In genomic region chr17:80875480-80875995, GRCh38 we compare ENCODE assay signal across 7 cellular contexts.
A peak's percentile ranks its signal among the peaks of the same experiment; 100 is the strongest.
DNase-seq lines count a peak whose midpoint lies in the region; ATAC-seq and TF ChIP-seq lines count a peak whose summit lies in the region.
"Not testable (repeated sequence)": the region's sequence is repeated elsewhere in the genome, so short reads cannot be mapped to it uniquely, and the experiment has no call there.

No MANE protein-coding gene starts in this region.

- H3K27ac Mint-ChIP-seq in activated CD4-positive, alpha-beta T cell treated with anti-CD3 and anti-CD28 coated beads, Interleukin-2, amount 10 ng/mL, durations not matched to agents 24 days and 14 days, result peak overlapping the region; percentile 45
- H3K27ac Mint-ChIP-seq in activated T-helper 1 cell treated with anti-CD3 and anti-CD28 coated beads, Interleukin-12 subunit alpha, Interleukin-12 subunit beta, Interleukin-2, Interleukin-4 antibody, amounts not matched to agents 30 ng/mL and 10 ng/mL and 1 ng/mL, durations not matched to agents 14 hours and 24 hours and 36 hours, result peak overlapping the region; percentile 43
- H3K27ac Mint-ChIP-seq in activated naive CD8-positive, alpha-beta T cell, result peak overlapping the region; percentile 58
- not testable (repeated sequence) for H3K27ac Mint-ChIP-seq in endothelial cell (ENCODE audit: unreplicated experiment)

- not testable (repeated sequence) for ATAC-seq in left lung

- not testable (repeated sequence) for H3K36me3 ChIP-seq in Peyer's patch
- H3K36me3 ChIP-seq in left lung, result peaks cover 0 to 16% of the 10 kb centered on the region in 2 donors
- peaks cover 0 to 30% (median 0%) of the 10 kb centered on the region in 6 donors for H3K36me3 ChIP-seq in spleen

- not testable (repeated sequence) for H3K27me3 Mint-ChIP-seq in activated CD4-positive, alpha-beta T cell treated with anti-CD3 and anti-CD28 coated beads, Interleukin-2, amount 10 ng/mL, durations not matched to agents 24 days and 14 days; activated T-helper 1 cell treated with anti-CD3 and anti-CD28 coated beads, Interleukin-12 subunit alpha, Interleukin-12 subunit beta, Interleukin-2, Interleukin-4 antibody, amounts not matched to agents 30 ng/mL and 10 ng/mL and 1 ng/mL, durations not matched to agents 14 hours and 24 hours and 36 hours (ENCODE audit: insufficient read depth); activated naive CD8-positive, alpha-beta T cell; endothelial cell (ENCODE audit: unreplicated experiment)

- H3K4me1 ChIP-seq in Peyer's patch (peaks cover 0 to 15% (median 3%) of the 10 kb centered on the region in 4 donors), left lung (peaks cover 0 to 37% of the 10 kb centered on the region in 2 donors), spleen (peaks cover 27 to 71% (median 41%) of the 10 kb centered on the region in 6 donors)

- H3K36me3 Mint-ChIP-seq in activated CD4-positive, alpha-beta T cell treated with anti-CD3 and anti-CD28 coated beads, Interleukin-2, amount 10 ng/mL, durations not matched to agents 24 days and 14 days (ENCODE audit: low read depth), result peaks cover 40% of the 10 kb centered on the region
- H3K36me3 Mint-ChIP-seq in activated T-helper 1 cell treated with anti-CD3 and anti-CD28 coated beads, Interleukin-12 subunit alpha, Interleukin-12 subunit beta, Interleukin-2, Interleukin-4 antibody, amounts not matched to agents 30 ng/mL and 10 ng/mL and 1 ng/mL, durations not matched to agents 14 hours and 24 hours and 36 hours (ENCODE audit: low read depth), result peaks cover 45% of the 10 kb centered on the region
- H3K36me3 Mint-ChIP-seq in activated naive CD8-positive, alpha-beta T cell, result peaks cover 11% of the 10 kb centered on the region
- H3K36me3 Mint-ChIP-seq in endothelial cell (ENCODE audit: low read depth, unreplicated experiment), result peaks cover 20% of the 10 kb centered on the region

- not testable (repeated sequence) for H3K27ac ChIP-seq in Peyer's patch, left lung, spleen

- not testable (repeated sequence) for TF ChIP-seq POLR2A in Peyer's patch (IDR thresholded peaks at IDR 0.05); spleen (IDR thresholded peaks at IDR 0.05)

- H3K27me3 ChIP-seq in Peyer's patch; left lung; spleen (replicated peaks in 1 of 7): not testable (repeated sequence)

- not testable (repeated sequence) for TF ChIP-seq CTCF in Peyer's patch (IDR thresholded peaks at IDR 0.05); endothelial cell (IDR thresholded peaks at IDR 0.05; ENCODE audit: unreplicated experiment); left lung (IDR thresholded peaks at IDR 0.05); spleen (IDR thresholded peaks at IDR 0.05 in 8 of 11, conservative IDR thresholded peaks at IDR 0.05 in 3 of 11)

- not testable (repeated sequence) for H3K4me3 ChIP-seq in Peyer's patch, left lung, spleen

- not testable (repeated sequence) for H3K9me3 ChIP-seq in Peyer's patch, left lung, spleen

- 93 to 99% (median 96%) methylated on average over 24 to 29 of the region's 29 CpGs for WGBS in spleen, 5 donors

- peaks cover 70% of the 10 kb centered on the region for H3K4me1 Mint-ChIP-seq in activated CD4-positive, alpha-beta T cell treated with anti-CD3 and anti-CD28 coated beads, Interleukin-2, amount 10 ng/mL, durations not matched to agents 24 days and 14 days
- peaks cover 69% of the 10 kb centered on the region for H3K4me1 Mint-ChIP-seq in activated T-helper 1 cell treated with anti-CD3 and anti-CD28 coated beads, Interleukin-12 subunit alpha, Interleukin-12 subunit beta, Interleukin-2, Interleukin-4 antibody, amounts not matched to agents 30 ng/mL and 10 ng/mL and 1 ng/mL, durations not matched to agents 14 hours and 24 hours and 36 hours (ENCODE audit: low read depth)
- peaks cover 62% of the 10 kb centered on the region for H3K4me1 Mint-ChIP-seq in activated naive CD8-positive, alpha-beta T cell (ENCODE audit: low read depth)
- not testable (repeated sequence) for H3K4me1 Mint-ChIP-seq in endothelial cell (ENCODE audit: unreplicated experiment)

- DNase-seq in Peyer's patch, result peak in 2 of 3 donors; percentile 7 to 26
- not testable (repeated sequence) for DNase-seq in activated CD4-positive, alpha-beta T cell treated with anti-CD3 and anti-CD28 coated beads, Interleukin-2, amount 10 ng/mL, durations not matched to agents 24 days and 14 days; activated T-helper 1 cell treated with anti-CD3 and anti-CD28 coated beads, Interleukin-12 subunit alpha, Interleukin-12 subunit beta, Interleukin-2, Interleukin-4 antibody, amounts not matched to agents 30 ng/mL and 10 ng/mL and 1 ng/mL, durations not matched to agents 14 hours and 24 hours and 36 hours (ENCODE audit: low spot score); endothelial cell (ENCODE audit: low spot score)
- peak; percentile 25 to 50 for DNase-seq in left lung
- DNase-seq in spleen, result peak; percentile 68

- intact Hi-C loops in activated CD4-positive, alpha-beta T cell treated with anti-CD3 and anti-CD28 coated beads, Interleukin-2, amount 10 ng/mL, durations not matched to agents 24 days and 14 days (cut with micrococcal nuclease), result loop anchor here (5.0 kb wide), 1 partner anchor 198 kb away; no protein-coding TSS in a partner anchor
- intact Hi-C loops in activated T-helper 1 cell treated with anti-CD3 and anti-CD28 coated beads, Interleukin-12 subunit alpha, Interleukin-12 subunit beta, Interleukin-2, Interleukin-4 antibody, amounts not matched to agents 30 ng/mL and 10 ng/mL and 1 ng/mL, durations not matched to agents 14 hours and 24 hours and 36 hours (cut with micrococcal nuclease), result loop anchor here (5.0 kb wide), 1 partner anchor 417 kb away; no protein-coding TSS in a partner anchor
- intact Hi-C loops in left lung (cut with DNase I); spleen (cut with DNase I; ENCODE audit: low total_unique reads): not testable (repeated sequence)

- H3K9me3 Mint-ChIP-seq in activated CD4-positive, alpha-beta T cell treated with anti-CD3 and anti-CD28 coated beads, Interleukin-2, amount 10 ng/mL, durations not matched to agents 24 days and 14 days; activated T-helper 1 cell treated with anti-CD3 and anti-CD28 coated beads, Interleukin-12 subunit alpha, Interleukin-12 subunit beta, Interleukin-2, Interleukin-4 antibody, amounts not matched to agents 30 ng/mL and 10 ng/mL and 1 ng/mL, durations not matched to agents 14 hours and 24 hours and 36 hours; activated naive CD8-positive, alpha-beta T cell (ENCODE audit: low read depth); endothelial cell (ENCODE audit: unreplicated experiment): not testable (repeated sequence)

- H3K4me3 Mint-ChIP-seq in activated CD4-positive, alpha-beta T cell treated with anti-CD3 and anti-CD28 coated beads, Interleukin-2, amount 10 ng/mL, durations not matched to agents 24 days and 14 days, result peak overlapping the region; percentile 30
- H3K4me3 Mint-ChIP-seq in activated T-helper 1 cell treated with anti-CD3 and anti-CD28 coated beads, Interleukin-12 subunit alpha, Interleukin-12 subunit beta, Interleukin-2, Interleukin-4 antibody, amounts not matched to agents 30 ng/mL and 10 ng/mL and 1 ng/mL, durations not matched to agents 14 hours and 24 hours and 36 hours, result not testable (repeated sequence)
- peak overlapping the region; percentile 3 for H3K4me3 Mint-ChIP-seq in activated naive CD8-positive, alpha-beta T cell
- peak overlapping the region; percentile 47 for H3K4me3 Mint-ChIP-seq in endothelial cell (ENCODE audit: unreplicated experiment)
